Comparison of ENCODE assay signal across 8 cellular contexts in the genomic region with DNA sequence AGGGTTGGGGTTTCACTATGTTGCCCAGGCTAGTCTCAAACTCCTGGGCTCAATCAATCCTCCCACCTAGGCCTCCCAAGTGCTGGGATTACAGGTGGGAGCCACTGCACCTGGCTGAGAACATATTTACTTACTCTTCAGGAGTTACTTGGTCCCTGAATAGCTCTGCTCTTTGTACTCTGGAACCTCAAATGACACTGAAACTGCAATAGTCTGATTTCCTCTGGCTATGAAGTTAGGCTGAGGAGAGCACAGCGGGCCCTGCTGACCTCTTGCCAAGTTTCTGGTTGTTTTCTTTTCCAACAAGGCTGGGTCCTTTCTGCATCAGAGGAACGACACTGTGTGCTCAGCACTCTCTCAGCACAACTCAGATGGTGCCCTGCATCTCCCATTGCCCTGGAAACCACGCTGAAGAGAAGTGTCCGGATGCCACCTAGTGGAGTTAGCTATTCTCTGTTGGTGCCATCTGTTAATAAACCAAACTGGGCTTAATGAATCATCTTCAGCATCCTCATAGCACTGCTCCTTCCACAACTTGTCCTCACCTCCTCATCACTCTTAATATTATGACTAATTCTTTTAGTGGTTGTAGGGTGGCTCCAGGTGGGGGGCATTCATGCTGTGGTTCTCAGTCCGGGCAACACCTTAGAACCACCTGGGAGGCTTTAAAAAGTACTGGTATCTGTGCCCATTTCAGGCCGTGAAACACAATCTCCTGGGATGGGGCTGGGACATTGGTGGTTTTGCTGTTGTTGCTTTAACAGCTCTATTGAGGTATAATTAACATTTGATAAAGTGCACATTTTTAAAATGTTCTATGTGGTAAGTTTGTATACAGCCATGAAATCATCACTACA. TPM values are rescaled to one million over a fixed set of nuclear protein-coding genes. Genes with fewer than 3 reads are reported as not detected.
DNase-seq lines count a peak whose midpoint lies in the region; ATAC-seq, FAIRE-seq and TF ChIP-seq lines count a peak whose summit lies in the region.

No MANE protein-coding gene starts in this region.

- H3K36me3 ChIP-seq in Peyer's patch (no peaks in the 10 kb centered on the region), gastroesophageal sphincter (no peaks in the 10 kb centered on the region), pancreas (no peaks in the 10 kb centered on the region)

- H3K27me3 ChIP-seq in Peyer's patch, result no peaks in the 10 kb centered on the region
- no peaks in the 10 kb centered on the region for H3K27me3 ChIP-seq in gastroesophageal sphincter
- H3K27me3 ChIP-seq in pancreas, result no peaks in the 10 kb centered on the region

- no peak overlapping the region for H3K27ac ChIP-seq in Peyer's patch
- H3K27ac ChIP-seq in gastroesophageal sphincter, result no peak overlapping the region
- no peak overlapping the region for H3K27ac ChIP-seq in pancreas

- H3K4me1 ChIP-seq in Peyer's patch (peaks cover 0 to 8% (median 0%) of the 10 kb centered on the region in 4 donors), gastroesophageal sphincter (peaks cover 0 to 4% (median 0%) of the 10 kb centered on the region in 3 donors), pancreas (no peaks in the 10 kb centered on the region)

- TF ChIP-seq CTCF in Peyer's patch (IDR thresholded peaks at IDR 0.05) (peak; percentile 13 to 61 (median 54)), gastroesophageal sphincter (IDR thresholded peaks at IDR 0.05) (peak in 3 of 4 experiments; percentile 37 to 53 (median 44)), pancreas (IDR thresholded peaks at IDR 0.05) (no peak)

- FAIRE-seq in pancreas (lab: Jason Lieb, UNC), result no peak

- intact Hi-C loops in pancreas (cut with DNase I), result no loop called here

- H3K9me3 ChIP-seq in Peyer's patch, result no peaks in the 10 kb centered on the region
- H3K9me3 ChIP-seq in gastroesophageal sphincter, result no peaks in the 10 kb centered on the region
- H3K9me3 ChIP-seq in pancreas, result no peaks in the 10 kb centered on the region

- no peak overlapping the region for H3K4me3 ChIP-seq in Peyer's patch
- H3K4me3 ChIP-seq in gastroesophageal sphincter, result no peak overlapping the region
- no peak overlapping the region for H3K4me3 ChIP-seq in pancreas

- WGBS in gastroesophageal sphincter (ENCODE audit: low coverage in 1 of 2), 2 donors, result 12 to 24% methylated on average over 5 to 6 of the region's 6 CpGs
- WGBS in pancreas, 2 donors, result 23 to 27% methylated on average over 6 of the region's 6 CpGs

- ATAC-seq in GM21825 (IDR thresholded peaks at IDR 0.05; ENCODE audit: unreplicated experiment), result peak; percentile 91
- peak; percentile 71 for ATAC-seq in gastroesophageal sphincter
- ATAC-seq in pancreas, result peak; percentile 40 to 94 (median 91)

- DNase-seq in GM04503 (ENCODE audit: low read depth), result peak; percentile 65
- DNase-seq in KG1 (lab: John Stamatoyannopoulos, UW), result peak; percentile 0
- DNase-seq in Peyer's patch, result peak in 2 of 3 donors; percentile 31 to 70
- DNase-seq in activated T-helper 1 cell treated with anti-CD3 and anti-CD28 coated beads, Interleukin-2, amount 50 U/mL, for 16 hours (ENCODE audit: low read depth in 1 of 2, low spot score in 1 of 2), result peak; percentile 7 to 8
- DNase-seq in pancreas, result peak in 3 of 6 donors; percentile 14 to 28 (median 20)
- no peak for DNase-seq in effector CD8-positive, alpha-beta T cell (lab: John Stamatoyannopoulos, UW)

- no peak for TF ChIP-seq EP300 in gastroesophageal sphincter (IDR thresholded peaks at IDR 0.05)

- TF ChIP-seq POLR2A in Peyer's patch (IDR thresholded peaks at IDR 0.05) (no peak), gastroesophageal sphincter (IDR thresholded peaks at IDR 0.05) (no peak)

RNA-seq across cellular contexts. Expression of gene EFCAB10, which starts 8.2 kb away (rescaled TPM):
- not detected for total RNA-seq in Peyer's patch
- total RNA-seq in gastroesophageal sphincter, result under 1 TPM in 1 of 4 donors, not detected in 3; 0.40 TPM
- total RNA-seq in pancreas, result not detected
- polyA plus RNA-seq in pancreas, result under 1 TPM in 1 of 2 donors, not detected in 1; 0.12 TPM

RNA-seq across cellular contexts. Expression of gene RINT1, which starts 57.4 kb away (rescaled TPM):
- total RNA-seq in Peyer's patch, result 10 to 100 TPM; 17.3 to 30.5 (median 20.3) TPM
- total RNA-seq in gastroesophageal sphincter, result 10 to 100 TPM in 2 of 4 donors, 1 to 10 TPM in 2; 7.7 to 19.9 (median 11.1) TPM
- 10 to 100 TPM in 5 of 6 donors, 1 to 10 TPM in 1; 9.1 to 15.0 (median 11.6) TPM for total RNA-seq in pancreas
- 10 to 100 TPM; 14.1 to 15.4 TPM for polyA plus RNA-seq in pancreas

Comparison
In these comparisons a context has a peak if more than half of its experiments do, and no peak if none do; other contexts are left out.
1. CTCF ChIP-seq: peak in Peyer's patch (6 of 6) and gastroesophageal sphincter (3 of 4); none in pancreas (0 of 4).
2. Peak in every context shown above with its lines, with median percentiles within 50 percentile points of each other: ATAC-seq.